ENCODE assay signal across 8 cellular contexts in the genomic region with DNA sequence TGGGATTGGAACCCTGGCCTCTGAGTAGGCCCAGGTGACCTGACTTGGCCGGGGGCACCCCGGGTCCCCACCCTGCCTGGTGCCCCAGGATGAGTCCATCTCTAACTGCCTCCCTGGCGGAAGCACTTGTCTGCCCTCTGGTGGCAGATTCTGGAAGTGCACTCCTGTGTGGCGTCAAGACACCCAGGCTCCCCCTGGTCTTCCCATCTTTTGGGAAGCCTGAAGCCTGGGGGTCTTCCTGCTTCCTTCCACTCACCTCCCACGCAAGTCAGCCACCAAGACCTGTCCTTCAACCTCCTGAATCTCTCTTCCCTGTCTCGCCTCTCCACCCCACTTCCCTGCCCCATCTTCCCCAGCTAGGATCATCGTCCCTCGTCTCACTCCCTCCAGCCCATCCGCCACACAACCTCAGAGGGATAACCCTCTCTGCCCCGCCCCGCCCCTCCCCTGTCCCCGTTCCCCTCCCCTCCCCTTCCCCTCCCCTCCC. TPM values are rescaled to one million over a fixed set of nuclear protein-coding genes. Genes with fewer than 3 reads are reported as not detected.
DNase-seq lines count a peak whose midpoint lies in the region; ATAC-seq, FAIRE-seq and TF ChIP-seq lines count a peak whose summit lies in the region.

No MANE protein-coding gene starts in this region.

- intact Hi-C loops in HepG2 (cut with micrococcal nuclease; ENCODE audit: unreplicated experiment) = loop anchor here (2.0 to 10.0 kb wide), 2 partner anchors 79 to 157 kb away; a partner anchor contains a TSS

- no peaks in the 10 kb centered on the region for H3K79me2 ChIP-seq in HepG2 (ENCODE audit: insufficient read depth, low read length)

- H3K36me3 ChIP-seq in HepG2 (replicated peaks in 1 of 2; ENCODE audit: control insufficient read depth in 1 of 2, insufficient read depth in 2 of 2, low read length in 2 of 2) = no peaks in the 10 kb centered on the region

- POLR2A ChIA-PET in A549 (lab: Yijun Ruan, JAX) = interaction anchor here (1.3 kb wide), 1 partner anchor 92 kb away, joined by 3 read pairs; a partner anchor contains a TSS
- POLR2A ChIA-PET in HepG2 (lab: Yijun Ruan, JAX) = no interaction called here

- ATAC-seq in A549 (peak; percentile 86 to 95), HepG2 (peak; percentile 87), HG02981 (IDR thresholded peaks at IDR 0.05; ENCODE audit: unreplicated experiment) (no peak)

- DNase-seq in A549 (ENCODE audit: low read depth in 1 of 2, low spot score in 1 of 2) (peak; percentile 87 to 99), GM12891 (ENCODE audit: insufficient read length, low spot score) (peak; percentile 80), NCI-H2171 treated with DMSO at 0.1 percent for 48 hours (lab: John Stamatoyannopoulos, UW) (peak; percentile 67), choroid plexus epithelial cell (ENCODE audit: low read depth) (peak; percentile 76), HepG2 (ENCODE audit: low spot score) (peak; percentile 58)
- DNase-seq in activated CD4-positive, alpha-beta T cell treated with anti-CD3 and anti-CD28 coated beads for 24 hours (ENCODE audit: low read depth in 2 of 2) = peak; percentile 90 to 93
- DNase-seq in stimulated activated CD4-positive, alpha-beta T cell treated with anti-CD3 and anti-CD28 coated beads, TNF-alpha, amount 100 ng/mL, for 1 hour (ENCODE audit: low read depth in 3 of 3, low spot score in 1 of 3) = peak; percentile 63 to 90 (median 81)

- H3K27ac ChIP-seq in A549 = 0 out of 6 replicates have a peak overlapping the region, but pooled peaks of 1 of the 2 experiments have one; percentile 41
- H3K27ac ChIP-seq in HepG2 (ENCODE audit: extremely low read length, insufficient read depth, low read length) = no peak overlapping the region

- peak overlapping the region; percentile 74 for H3K4me2 ChIP-seq in A549
- H3K4me2 ChIP-seq in HepG2 (ENCODE audit: low read depth, low read length) = 0 out of 2 replicates have a peak overlapping the region, but pooled peaks have one; percentile 12

- TF ChIP-seq POLR2A in A549 (IDR thresholded peaks at IDR 0.05; ENCODE audit: low read length) (no peak), GM12891 (IDR thresholded peaks at IDR 0.05; ENCODE audit: low read depth, low read length) (no peak), HepG2 (IDR thresholded peaks at IDR 0.05; ENCODE audit: insufficient read depth in 1 of 2, low read depth in 2 of 2, low read length in 2 of 2) (no peak)

- H3K27me3 ChIP-seq in HepG2 (ENCODE audit: control insufficient read depth in 1 of 2, insufficient read depth in 2 of 2, low read length in 2 of 2) = no peaks in the 10 kb centered on the region

- no peaks in the 10 kb centered on the region for H3K9me3 ChIP-seq in A549
- no peaks in the 10 kb centered on the region for H3K9me3 ChIP-seq in HepG2 (ENCODE audit: low read length)

- no peaks in the 10 kb centered on the region for H3K4me1 ChIP-seq in A549
- no peaks in the 10 kb centered on the region for H3K4me1 ChIP-seq in HepG2 (ENCODE audit: insufficient read depth, low read length)

- CTCF ChIA-PET in A549 (lab: Yijun Ruan, JAX) (interaction anchor here (0.7 to 12.1 kb wide), 44 partner anchors 10 to 163 kb away, joined by 3 to 163 read pairs (median 5); a partner anchor contains a TSS), HepG2 (lab: Yijun Ruan, JAX; ENCODE audit: low intra/inter-chr PET ratio, low total read pairs) (interaction anchor here (1.5 to 1.9 kb wide), 2 partner anchors 64 to 79 kb away, joined by 7 to 14 read pairs; no protein-coding TSS in a partner anchor)

- H3K4me3 ChIP-seq in A549 = no peak overlapping the region
- H3K4me3 ChIP-seq in choroid plexus epithelial cell (ENCODE audit: low read depth, low read length) = no peak overlapping the region
- H3K4me3 ChIP-seq in HepG2 (replicated peaks in 1 of 3; ENCODE audit: insufficient read depth in 1 of 3, low read depth in 2 of 3, low read length in 3 of 3) = no peak overlapping the region

- TF ChIP-seq CTCF in A549 (IDR thresholded peaks at IDR 0.05) (peak; percentile 99), choroid plexus epithelial cell (conservative IDR thresholded peaks at IDR 0.05; ENCODE audit: low read depth, low read length) (peak; percentile 98), HepG2 (CRISPR knock-in tag; IDR thresholded peaks at IDR 0.05) (peak; percentile 93)

- no peak for TF ChIP-seq EP300 in A549 (IDR thresholded peaks at IDR 0.05)
- no peak for TF ChIP-seq EP300 in HepG2 (IDR thresholded peaks at IDR 0.05; ENCODE audit: low read depth in 2 of 2, low read length in 2 of 2)
- no peak for TF ChIP-seq EP300 in HepG2 (CRISPR knock-in tag; IDR thresholded peaks at IDR 0.05; ENCODE audit: borderline replicate concordance)

- BruUV-seq in HepG2 (replicated peaks; lab: Mats Ljungman, UMichigan) = no TSS peak

- peak; percentile 92 to 97 for TF ChIP-seq RAD21 in A549 (conservative IDR thresholded peaks at IDR 0.05 in 1 of 2, IDR thresholded peaks at IDR 0.05 in 1 of 2)
- peak; percentile 81 for TF ChIP-seq RAD21 in HepG2 (CRISPR knock-in tag; IDR thresholded peaks at IDR 0.05)

- in situ Hi-C loops in HepG2 (cut with HindIII; ENCODE audit: extremely low pct_ligation_motif_present, low pct_unique_long_range_greater_than_20kb) = no loop called here

- FAIRE-seq in A549 (lab: Jason Lieb, UNC) = peak; percentile 83
- FAIRE-seq in GM12891 (lab: Jason Lieb, UNC) = peak; percentile 91
- FAIRE-seq in HepG2 (lab: Jason Lieb, UNC) = peak; percentile 61

- no peaks in the 10 kb centered on the region for H4K20me1 ChIP-seq in HepG2 (ENCODE audit: insufficient read depth, low read length)

- no peak overlapping the region for H2AFZ ChIP-seq in HepG2 (ENCODE audit: low read length)

- WGBS in A549 (ENCODE audit: missing lambda C conversion rate) = 5% methylated on average over 9 of the region's 12 CpGs
- WGBS in HepG2 (ENCODE audit: low lambda C conversion rate) = 10% methylated on average over 9 of the region's 12 CpGs

- no peak overlapping the region for H3K9ac ChIP-seq in HepG2 (ENCODE audit: insufficient read depth, low read depth, low read length)

RNA-seq across cellular contexts. Expression of a gene that starts 7.4 kb away (rescaled TPM):
- polyA plus RNA-seq in A549 (2011; rRNA removed) = 117 and 137 TPM in 2 replicates
- polyA plus RNA-seq in A549 (2012; cell fraction: cytosol; rRNA removed) = 315 and 361 TPM in 2 replicates
- polyA plus RNA-seq in A549 (2012; cell fraction: nucleus; rRNA removed) = 405 and 426 TPM in 2 replicates
- polyA plus RNA-seq in A549 (2017; fragmentation: RNase III; extraction: RNeasy Plus Mini Kit Qiagen cat#74134 plus additional on column Dnase treatment) = 199 to 247 TPM (median 246 TPM) in 3 replicates
- 73.2 and 77.6 TPM in 2 replicates for polyA minus RNA-seq in A549 (2011; rRNA and poly(A)+ RNA removed)
- polyA plus RNA-seq in GM12891 (2012; ENCODE audit: low read depth, missing spikeins) = 49.2 TPM
- total RNA-seq in HepG2 (2016; rRNA removed; fragmentation: Illumina TruSeq; extraction: Trizol) = 20.7 and 37.4 TPM in 2 replicates
- total RNA-seq in HepG2 (2016; cell fraction: cytosol; rRNA removed; fragmentation: Illumina TruSeq; extraction: Trizol; ENCODE audit: low read depth) = 32.7 and 40.5 TPM in 2 replicates
- 21.9 and 38.8 TPM in 2 replicates for total RNA-seq in HepG2 (2016; cell fraction: insoluble cytoplasmic fraction; rRNA removed; fragmentation: Illumina TruSeq; extraction: Trizol)
- 24.1 and 26.6 TPM in 2 replicates for total RNA-seq in HepG2 (2016; cell fraction: membrane; rRNA removed; fragmentation: Illumina TruSeq; extraction: Trizol)
- 28.4 and 29.8 TPM in 2 replicates for total RNA-seq in HepG2 (2016; cell fraction: nucleus; rRNA removed; fragmentation: Illumina TruSeq; extraction: Trizol)
- 74.0 and 91.2 TPM in 2 replicates for polyA plus RNA-seq in HepG2 (2011; rRNA removed)
- polyA plus RNA-seq in HepG2 (2011; cell fraction: cytosol; rRNA removed) = 112 and 172 TPM in 2 replicates
- polyA plus RNA-seq in HepG2 (2011; cell fraction: nucleus; rRNA removed) = 93.5 and 96.2 TPM in 2 replicates
- polyA plus RNA-seq in HepG2 (2012) = 38.2 and 66.0 TPM in 2 replicates
- polyA plus RNA-seq in HepG2 (2016; cell fraction: cytosol; fragmentation: Illumina TruSeq; extraction: Trizol; ENCODE audit: low read depth) = 34.2 and 39.3 TPM in 2 replicates
- polyA plus RNA-seq in HepG2 (2016; cell fraction: insoluble cytoplasmic fraction; fragmentation: Illumina TruSeq; extraction: Trizol; ENCODE audit: low read depth) = 20.0 and 22.5 TPM in 2 replicates
- polyA plus RNA-seq in HepG2 (2016; cell fraction: membrane; fragmentation: Illumina TruSeq; extraction: Trizol; ENCODE audit: low read depth) = 21.0 and 26.9 TPM in 2 replicates
- polyA plus RNA-seq in HepG2 (2016; cell fraction: nucleus; fragmentation: Illumina TruSeq; extraction: Trizol; ENCODE audit: insufficient read depth, low read depth) = 52.4 and 53.1 TPM in 2 replicates
- polyA minus RNA-seq in HepG2 (2011; rRNA and poly(A)+ RNA removed; ENCODE audit: low replicate concordance) = 32.5 and 96.8 TPM in 2 replicates
- polyA minus RNA-seq in HepG2 (2011; cell fraction: cytosol; rRNA and poly(A)+ RNA removed) = 26.4 and 26.8 TPM in 2 replicates
- polyA minus RNA-seq in HepG2 (2011; cell fraction: nucleus; rRNA and poly(A)+ RNA removed) = 21.6 and 26.0 TPM in 2 replicates

RNA-seq across cellular contexts. Expression of a gene that starts 23.5 kb away (rescaled TPM):
- polyA plus RNA-seq in A549 (2011; rRNA removed) = 0.19 and 0.21 TPM in 2 replicates
- 0.07 and 0.08 TPM in 2 replicates for polyA plus RNA-seq in A549 (2012; cell fraction: cytosol; rRNA removed)
- polyA plus RNA-seq in A549 (2012; cell fraction: nucleus; rRNA removed) = 0.50 and 0.82 TPM in 2 replicates
- 0.10 to 0.20 TPM (median 0.15 TPM) in 3 replicates for polyA plus RNA-seq in A549 (2017; fragmentation: RNase III; extraction: RNeasy Plus Mini Kit Qiagen cat#74134 plus additional on column Dnase treatment)
- polyA minus RNA-seq in A549 (2011; rRNA and poly(A)+ RNA removed) = 0.17 TPM in 1 of 2 replicates, not detected in the other
- 0.76 TPM for polyA plus RNA-seq in GM12891 (2012; ENCODE audit: low read depth, missing spikeins)
- not detected in 2 replicates for total RNA-seq in HepG2 (2016; rRNA removed; fragmentation: Illumina TruSeq; extraction: Trizol)
- not detected in 2 replicates for total RNA-seq in HepG2 (2016; cell fraction: cytosol; rRNA removed; fragmentation: Illumina TruSeq; extraction: Trizol; ENCODE audit: low read depth)
- total RNA-seq in HepG2 (2016; cell fraction: insoluble cytoplasmic fraction; rRNA removed; fragmentation: Illumina TruSeq; extraction: Trizol) = not detected in 2 replicates
- not detected in 2 replicates for total RNA-seq in HepG2 (2016; cell fraction: membrane; rRNA removed; fragmentation: Illumina TruSeq; extraction: Trizol)
- total RNA-seq in HepG2 (2016; cell fraction: nucleus; rRNA removed; fragmentation: Illumina TruSeq; extraction: Trizol) = not detected in 2 replicates
- polyA plus RNA-seq in HepG2 (2011; rRNA removed) = not detected in 2 replicates
- polyA plus RNA-seq in HepG2 (2011; cell fraction: cytosol; rRNA removed) = 0.03 TPM in 1 of 2 replicates, not detected in the other
- not detected in 2 replicates for polyA plus RNA-seq in HepG2 (2011; cell fraction: nucleus; rRNA removed)
- 0.07 TPM in 1 of 2 replicates, not detected in the other for polyA plus RNA-seq in HepG2 (2012)
- not detected in 2 replicates for polyA plus RNA-seq in HepG2 (2016; cell fraction: cytosol; fragmentation: Illumina TruSeq; extraction: Trizol; ENCODE audit: low read depth)
- polyA plus RNA-seq in HepG2 (2016; cell fraction: insoluble cytoplasmic fraction; fragmentation: Illumina TruSeq; extraction: Trizol; ENCODE audit: low read depth) = not detected in 2 replicates
- not detected in 2 replicates for polyA plus RNA-seq in HepG2 (2016; cell fraction: membrane; fragmentation: Illumina TruSeq; extraction: Trizol; ENCODE audit: low read depth)
- polyA plus RNA-seq in HepG2 (2016; cell fraction: nucleus; fragmentation: Illumina TruSeq; extraction: Trizol; ENCODE audit: insufficient read depth, low read depth) = not detected in 2 replicates
- not detected in 2 replicates for polyA minus RNA-seq in HepG2 (2011; rRNA and poly(A)+ RNA removed; ENCODE audit: low replicate concordance)
- polyA minus RNA-seq in HepG2 (2011; cell fraction: cytosol; rRNA and poly(A)+ RNA removed) = not detected in 2 replicates
- polyA minus RNA-seq in HepG2 (2011; cell fraction: nucleus; rRNA and poly(A)+ RNA removed) = not detected in 2 replicates

RNA-seq across cellular contexts. Expression of a gene that starts 42.3 kb away (rescaled TPM):
- polyA plus RNA-seq in A549 (2011; rRNA removed) (0.67 and 0.69 TPM in 2 replicates), A549 (2017; fragmentation: RNase III; extraction: RNeasy Plus Mini Kit Qiagen cat#74134 plus additional on column Dnase treatment) (3.4 to 3.8 TPM (median 3.7 TPM) in 3 replicates), HepG2 (2011; rRNA removed) (0.01 TPM in 1 of 2 replicates, not detected in the other)
- 1.2 and 1.3 TPM in 2 replicates for polyA plus RNA-seq in A549 (2012; cell fraction: cytosol; rRNA removed)
- 2.9 and 3.8 TPM in 2 replicates for polyA plus RNA-seq in A549 (2012; cell fraction: nucleus; rRNA removed)
- 1.3 and 2.6 TPM in 2 replicates for polyA minus RNA-seq in A549 (2011; rRNA and poly(A)+ RNA removed)
- 1.6 TPM for polyA plus RNA-seq in GM12891 (2012; ENCODE audit: low read depth, missing spikeins)
- 0.04 TPM in 1 of 2 replicates, not detected in the other for total RNA-seq in HepG2 (2016; rRNA removed; fragmentation: Illumina TruSeq; extraction: Trizol)
- not detected in 2 replicates for total RNA-seq in HepG2 (2016; cell fraction: cytosol; rRNA removed; fragmentation: Illumina TruSeq; extraction: Trizol; ENCODE audit: low read depth)
- total RNA-seq in HepG2 (2016; cell fraction: insoluble cytoplasmic fraction; rRNA removed; fragmentation: Illumina TruSeq; extraction: Trizol) = 0.04 and 0.13 TPM in 2 replicates
- total RNA-seq in HepG2 (2016; cell fraction: membrane; rRNA removed; fragmentation: Illumina TruSeq; extraction: Trizol) = 0.12 TPM in 1 of 2 replicates, not detected in the other
- total RNA-seq in HepG2 (2016; cell fraction: nucleus; rRNA removed; fragmentation: Illumina TruSeq; extraction: Trizol) = 0.12 TPM in 1 of 2 replicates, not detected in the other
- 0.01 TPM in 1 of 2 replicates, not detected in the other for polyA plus RNA-seq in HepG2 (2011; cell fraction: cytosol; rRNA removed)
- not detected in 2 replicates for polyA plus RNA-seq in HepG2 (2011; cell fraction: nucleus; rRNA removed)
- not detected in 2 replicates for polyA plus RNA-seq in HepG2 (2012)
- polyA plus RNA-seq in HepG2 (2016; cell fraction: cytosol; fragmentation: Illumina TruSeq; extraction: Trizol; ENCODE audit: low read depth) = 0.03 TPM in 2 replicates
- not detected in 2 replicates for polyA plus RNA-seq in HepG2 (2016; cell fraction: insoluble cytoplasmic fraction; fragmentation: Illumina TruSeq; extraction: Trizol; ENCODE audit: low read depth)
- 0.07 TPM in 1 of 2 replicates, not detected in the other for polyA plus RNA-seq in HepG2 (2016; cell fraction: membrane; fragmentation: Illumina TruSeq; extraction: Trizol; ENCODE audit: low read depth)
- 0.15 and 0.28 TPM in 2 replicates for polyA plus RNA-seq in HepG2 (2016; cell fraction: nucleus; fragmentation: Illumina TruSeq; extraction: Trizol; ENCODE audit: insufficient read depth, low read depth)
- 0.16 TPM in 1 of 2 replicates, not detected in the other for polyA minus RNA-seq in HepG2 (2011; rRNA and poly(A)+ RNA removed; ENCODE audit: low replicate concordance)
- polyA minus RNA-seq in HepG2 (2011; cell fraction: cytosol; rRNA and poly(A)+ RNA removed) = not detected in 2 replicates
- polyA minus RNA-seq in HepG2 (2011; cell fraction: nucleus; rRNA and poly(A)+ RNA removed) = not detected in 2 replicates
